Comparison of ENCODE assay signal across 13 cellular contexts in genomic region chr15:31390777-31391486, GRCh38.
A peak's percentile ranks its signal among the peaks of the same experiment; 100 is the strongest.
DNase-seq lines count a peak whose midpoint lies in the region; ATAC-seq and TF ChIP-seq lines count a peak whose summit lies in the region.
"Had no signal": no experiment of that assay in that cellular context is flagged by ENCODE, and none has a peak within 500 bp of the region (broad histone marks: within the 10 kb centered on the region; RNA-seq: fewer than 3 reads in every experiment).

No MANE protein-coding gene starts in this region.

- peak; percentile 14 for DNase-seq in left ventricle myocardium inferior
- no peak for DNase-seq in left cardiac atrium
- peak; percentile 51 for DNase-seq in endodermal cell
- peak; percentile 81 to 84 for DNase-seq in vagina (ENCODE audit: extremely low spot score in 2 of 2)
- DNase-seq in HAP-1 (ENCODE audit: low spot score in 2 of 2), result no peak
- no peak for DNase-seq in germinal center (ENCODE audit: low spot score)
- DNase-seq in activated gamma-delta T cell treated with Interleukin-2 at 50 U/mL for 16 hours, result no peak
- DNase-seq: cortex of kidney; stimulated activated CD4-positive, alpha-beta T cell treated with anti-CD3 and anti-CD28 coated beads, Interleukin-2, amount 100 ng/mL, for 48 hours had no signal

- in situ Hi-C loops in HAP-1 (cut with MboI; ENCODE audit: low sequenced_read_pairs), result no loop called here

- H3K27me3 Mint-ChIP-seq in endodermal cell (ENCODE audit: insufficient read depth) (peaks cover 34% of the 10 kb centered on the region), nephron (ENCODE audit: low read depth) (peaks cover 42% of the 10 kb centered on the region)

- no peak for TF ChIP-seq POLR2A in vagina (IDR thresholded peaks at IDR 0.05)

- H3K36me3 ChIP-seq in left ventricle myocardium inferior (no peaks in the 10 kb centered on the region), endodermal cell (ENCODE audit: control insufficient read depth, insufficient read depth, low read length) (no peaks in the 10 kb centered on the region), vagina (no peaks in the 10 kb centered on the region), HAP-1 (replicated peaks) (no peaks in the 10 kb centered on the region)
- H3K36me3 ChIP-seq: BLaER1, MG63 had no signal

- no peaks in the 10 kb centered on the region for H3K27me3 ChIP-seq in left ventricle myocardium inferior (ENCODE audit: low read depth)
- peaks cover 33% of the 10 kb centered on the region for H3K27me3 ChIP-seq in endodermal cell (ENCODE audit: control insufficient read depth, insufficient read depth, low read length, poor library complexity, severe bottlenecking)
- no peaks in the 10 kb centered on the region for H3K27me3 ChIP-seq in vagina
- no peaks in the 10 kb centered on the region for H3K27me3 ChIP-seq in HAP-1 (ENCODE audit: low read depth)
- H3K27me3 ChIP-seq: MG63 had no signal

- H3K9ac ChIP-seq in endodermal cell (ENCODE audit: extremely low read depth, low read length, poor library complexity, severe bottlenecking), result no peak overlapping the region
- H3K9ac ChIP-seq: BLaER1 had no signal

- 60 to 70% methylated on average over 2 to 6 of the region's 6 CpGs for WGBS in endodermal cell (ENCODE audit: insufficient coverage in 1 of 2, insufficient read length in 1 of 2), 2 experiments

- H3K4me1 ChIP-seq in left ventricle myocardium inferior (peaks cover 49% of the 10 kb centered on the region), endodermal cell (ENCODE audit: control insufficient read depth, insufficient read depth, low read length) (no peaks in the 10 kb centered on the region), vagina (peaks cover 27% of the 10 kb centered on the region), HAP-1 (no peaks in the 10 kb centered on the region)

- peaks cover 17% of the 10 kb centered on the region for H3K4me1 Mint-ChIP-seq in endodermal cell
- peaks cover 7% of the 10 kb centered on the region for H3K4me1 Mint-ChIP-seq in nephron

- ATAC-seq in left cardiac atrium, result no peak

- peak overlapping the region; percentile 41 for H3K27ac Mint-ChIP-seq in endodermal cell
- peak overlapping the region in 2 of 3 experiments; percentile 55 to 91 for H3K27ac Mint-ChIP-seq in nephron

- no peak for TF ChIP-seq CTCF in left ventricle myocardium inferior (IDR thresholded peaks at IDR 0.05; ENCODE audit: borderline replicate concordance)
- no peak for TF ChIP-seq CTCF in endodermal cell (conservative IDR thresholded peaks at IDR 0.05)
- no peak for TF ChIP-seq CTCF in nephron (IDR thresholded peaks at IDR 0.05; ENCODE audit: unreplicated experiment in 3 of 3)
- no peak for TF ChIP-seq CTCF in vagina (IDR thresholded peaks at IDR 0.05)

- intact Hi-C loops in left ventricle myocardium inferior (cut with micrococcal nuclease) (loop anchor here (10.0 kb wide), 1 partner anchor 56 kb away; no protein-coding TSS in a partner anchor), left cardiac atrium (cut with DNase I) (loop anchor here in 1 of 2 donors (10.0 kb wide), 1 partner anchor 56 kb away; no protein-coding TSS in a partner anchor), vagina (cut with DNase I) (loop anchor here (1.0 kb wide), 1 partner anchor 65 kb away; the partner anchor contains the start of gene KLF13)

- H3K9me3 ChIP-seq in left ventricle myocardium inferior (replicated peaks) (peaks cover 9% of the 10 kb centered on the region), endodermal cell (ENCODE audit: control insufficient read depth, low read length) (peaks cover 23% of the 10 kb centered on the region), vagina (no peaks in the 10 kb centered on the region), HAP-1 (no peaks in the 10 kb centered on the region)
- H3K9me3 ChIP-seq: MG63 had no signal

- peak overlapping the region; percentile 99 for H3K27ac ChIP-seq in left ventricle myocardium inferior (replicated peaks)
- H3K27ac ChIP-seq in endodermal cell (ENCODE audit: low read depth, low read length), result no peak overlapping the region
- peak overlapping the region; percentile 93 for H3K27ac ChIP-seq in vagina
- H3K27ac ChIP-seq: BLaER1 had no signal

- H3K4me3 Mint-ChIP-seq in endodermal cell (peak overlapping the region; percentile 41), nephron (peak overlapping the region; percentile 1 to 19 (median 8))
- H3K4me3 Mint-ChIP-seq: neural crest cell had no signal

- peaks cover 18% of the 10 kb centered on the region for H3K9me3 Mint-ChIP-seq in endodermal cell
- H3K9me3 Mint-ChIP-seq in nephron, result peaks cover 23% of the 10 kb centered on the region

- H3K36me3 Mint-ChIP-seq in endodermal cell (ENCODE audit: low read depth) (peaks cover 2% of the 10 kb centered on the region), nephron (ENCODE audit: low read depth) (peaks cover 7% of the 10 kb centered on the region)

- H3K4me3 ChIP-seq in left ventricle myocardium inferior, result peak overlapping the region; percentile 83
- no peak overlapping the region for H3K4me3 ChIP-seq in endodermal cell (ENCODE audit: low read length)
- peak overlapping the region; percentile 56 to 82 for H3K4me3 ChIP-seq in vagina
- H3K4me3 ChIP-seq in HAP-1, result no peak overlapping the region

Comparison
In these comparisons a context has a peak if more than half of its experiments do, and no peak if none do; other contexts are left out.
1. DNase-seq: peak in left ventricle myocardium inferior (single experiment), endodermal cell (single experiment) and vagina (2 of 2); none in left cardiac atrium (single experiment), HAP-1 (0 of 2), germinal center (single experiment) and activated gamma-delta T cell treated with Interleukin-2 at 50 U/mL for 16 hours (single experiment).
2. H3K4me3 ChIP-seq: peak in left ventricle myocardium inferior (single experiment) and vagina (2 of 2); none in endodermal cell (single experiment) and HAP-1 (single experiment).